Comparison of ENCODE assay signal across 25 cellular contexts in the genomic region with DNA sequence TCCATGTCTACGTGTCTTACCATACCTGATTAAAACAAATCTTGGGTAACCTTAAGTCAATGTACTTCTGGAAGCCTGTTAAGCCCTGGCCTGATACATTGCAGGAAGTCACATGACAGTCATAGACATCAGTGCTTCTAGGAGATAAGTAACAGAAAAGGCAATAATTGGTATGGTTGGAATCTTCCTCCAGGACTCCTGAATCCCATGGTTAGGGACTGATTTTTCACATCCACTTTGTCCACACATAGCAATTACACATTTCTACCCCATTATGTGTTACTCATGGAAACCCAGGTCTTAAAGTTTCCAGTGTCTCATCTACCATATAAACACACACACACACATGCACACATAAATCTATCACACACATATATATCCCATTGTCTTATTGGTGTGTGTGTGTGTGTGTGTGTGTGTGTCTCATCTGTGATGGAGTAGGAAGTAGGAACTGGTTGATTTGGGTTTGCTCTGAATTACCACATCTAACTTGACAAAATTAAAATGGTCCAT.
DNase-seq lines count a peak whose midpoint lies in the region; ATAC-seq and TF ChIP-seq lines count a peak whose summit lies in the region.
"Had no signal": no experiment of that assay in that cellular context is flagged by ENCODE, and none has a peak within 500 bp of the region (broad histone marks: within the 10 kb centered on the region; RNA-seq: fewer than 3 reads in every experiment).

No MANE protein-coding gene starts in this region.

- POLR2A ChIA-PET in activated CD8-positive, alpha-beta T cell treated with anti-CD3 and anti-CD28 coated beads, Interleukin-2, amount 10 ng/mL, durations not matched to agents 7 days and 5 days (lab: Charles Lee) = no interaction called here

- peaks cover 21% of the 10 kb centered on the region for H3K36me3 Mint-ChIP-seq in activated CD4-positive, alpha-beta T cell treated with anti-CD3 and anti-CD28 coated beads, Interleukin-2, amount 10 ng/mL, durations not matched to agents 24 days and 14 days (ENCODE audit: low read depth)
- H3K36me3 Mint-ChIP-seq in activated CD8-positive, alpha-beta T cell treated with anti-CD3 and anti-CD28 coated beads, Interleukin-2, amount 10 ng/mL, durations not matched to agents 7 days and 5 days (ENCODE audit: low read depth) = peaks cover 44% of the 10 kb centered on the region
- no peaks in the 10 kb centered on the region for H3K36me3 Mint-ChIP-seq in natural killer cell
- H3K36me3 Mint-ChIP-seq: mesothelial cell of epicardium had no signal

- TF ChIP-seq POLR2A in Peyer's patch (IDR thresholded peaks at IDR 0.05) = no peak

- H3K4me1 Mint-ChIP-seq in activated CD4-positive, alpha-beta T cell treated with anti-CD3 and anti-CD28 coated beads, Interleukin-2, amount 10 ng/mL, durations not matched to agents 24 days and 14 days = peaks cover 41% of the 10 kb centered on the region
- H3K4me1 Mint-ChIP-seq in activated CD8-positive, alpha-beta T cell treated with anti-CD3 and anti-CD28 coated beads, Interleukin-2, amount 10 ng/mL, durations not matched to agents 7 days and 5 days (ENCODE audit: low read depth) = peaks cover 52% of the 10 kb centered on the region
- peaks cover 37 to 44% of the 10 kb centered on the region in 2 donors for H3K4me1 Mint-ChIP-seq in natural killer cell
- H3K4me1 Mint-ChIP-seq: B cell, mesothelial cell of epicardium had no signal

- no peak overlapping the region for H3K4me3 ChIP-seq in Peyer's patch
- H3K4me3 ChIP-seq: ascending aorta, skin epidermis, uterus had no signal

- H3K36me3 ChIP-seq in KOPT-K1 (ENCODE audit: insufficient read depth, low read length) = no peaks in the 10 kb centered on the region
- no peaks in the 10 kb centered on the region for H3K36me3 ChIP-seq in Peyer's patch
- H3K36me3 ChIP-seq: ascending aorta, neutrophil, uterus had no signal

- no peak for DNase-seq in activated CD4-positive, alpha-beta T cell treated with anti-CD3 and anti-CD28 coated beads, Interleukin-2, amount 10 ng/mL, durations not matched to agents 24 days and 14 days
- no peak for DNase-seq in activated CD4-positive, alpha-beta T cell treated with anti-CD3 and anti-CD28 coated beads for 1 hour
- DNase-seq in activated CD8-positive, alpha-beta T cell treated with anti-CD3 and anti-CD28 coated beads, Interleukin-2, amount 10 ng/mL, durations not matched to agents 7 days and 5 days = no peak
- DNase-seq in natural killer cell = no peak
- no peak for DNase-seq in Peyer's patch
- no peak for DNase-seq in HuH-7.5 (ENCODE audit: low spot score)
- DNase-seq: 8988T; activated CD4-positive, alpha-beta T cell treated with anti-CD3 and anti-CD28 coated beads, Interleukin-2, amount 50 U/mL, for 1 hour; effector CD4-positive, alpha-beta T cell; left cardiac atrium; MM.1S; NCI-H146; NCI-H82; stimulated activated CD4-positive, alpha-beta T cell treated with anti-CD3 and anti-CD28 coated beads, Interleukin-4, amount 100 ng/mL, for 1 hour; uterus had no signal

- peak overlapping the region; percentile 54 for H3K27ac ChIP-seq in KOPT-K1 (ENCODE audit: low read depth, low read length, poor library complexity, severe bottlenecking)
- H3K27ac ChIP-seq in Peyer's patch = no peak overlapping the region
- H3K27ac ChIP-seq: ascending aorta, neutrophil, skin epidermis, uterus had no signal

- no peaks in the 10 kb centered on the region for H3K27me3 ChIP-seq in Peyer's patch
- H3K27me3 ChIP-seq: ascending aorta, neutrophil, uterus had no signal

- peaks cover 33% of the 10 kb centered on the region for H3K9me3 Mint-ChIP-seq in activated CD4-positive, alpha-beta T cell treated with anti-CD3 and anti-CD28 coated beads, Interleukin-2, amount 10 ng/mL, durations not matched to agents 24 days and 14 days
- H3K9me3 Mint-ChIP-seq in activated CD8-positive, alpha-beta T cell treated with anti-CD3 and anti-CD28 coated beads, Interleukin-2, amount 10 ng/mL, durations not matched to agents 7 days and 5 days (ENCODE audit: insufficient read depth) = peaks cover 25% of the 10 kb centered on the region
- H3K9me3 Mint-ChIP-seq in natural killer cell = peaks cover 2 to 3% of the 10 kb centered on the region in 2 donors

- peak overlapping the region; percentile 84 for H3K27ac Mint-ChIP-seq in activated CD4-positive, alpha-beta T cell treated with anti-CD3 and anti-CD28 coated beads, Interleukin-2, amount 10 ng/mL, durations not matched to agents 24 days and 14 days
- peak overlapping the region; percentile 88 for H3K27ac Mint-ChIP-seq in activated CD8-positive, alpha-beta T cell treated with anti-CD3 and anti-CD28 coated beads, Interleukin-2, amount 10 ng/mL, durations not matched to agents 7 days and 5 days
- peak overlapping the region; percentile 72 to 81 for H3K27ac Mint-ChIP-seq in natural killer cell
- H3K27ac Mint-ChIP-seq: B cell, mesothelial cell of epicardium had no signal

- peak overlapping the region; percentile 68 for H3K4me3 Mint-ChIP-seq in activated CD4-positive, alpha-beta T cell treated with anti-CD3 and anti-CD28 coated beads, Interleukin-2, amount 10 ng/mL, durations not matched to agents 24 days and 14 days
- peak overlapping the region; percentile 34 for H3K4me3 Mint-ChIP-seq in activated CD8-positive, alpha-beta T cell treated with anti-CD3 and anti-CD28 coated beads, Interleukin-2, amount 10 ng/mL, durations not matched to agents 7 days and 5 days
- peak overlapping the region; percentile 85 for H3K4me3 Mint-ChIP-seq in natural killer cell
- H3K4me3 Mint-ChIP-seq: B cell, mesothelial cell of epicardium had no signal

- H3K27me3 Mint-ChIP-seq in activated CD4-positive, alpha-beta T cell treated with anti-CD3 and anti-CD28 coated beads, Interleukin-2, amount 10 ng/mL, durations not matched to agents 24 days and 14 days = no peaks in the 10 kb centered on the region
- no peaks in the 10 kb centered on the region for H3K27me3 Mint-ChIP-seq in activated CD8-positive, alpha-beta T cell treated with anti-CD3 and anti-CD28 coated beads, Interleukin-2, amount 10 ng/mL, durations not matched to agents 7 days and 5 days (ENCODE audit: low read depth)
- H3K27me3 Mint-ChIP-seq in natural killer cell (ENCODE audit: low read depth in 2 of 2) = no peaks in the 10 kb centered on the region

- CTCF ChIA-PET in activated CD8-positive, alpha-beta T cell treated with anti-CD3 and anti-CD28 coated beads, Interleukin-2, amount 10 ng/mL, durations not matched to agents 7 days and 5 days (lab: Charles Lee) = interaction anchor here (1.3 kb wide), 2 partner anchors 10 to 113 kb away, joined by 3 to 4 read pairs; no protein-coding TSS in a partner anchor

- peak; percentile 73 for ATAC-seq in activated CD8-positive, alpha-beta T cell treated with anti-CD3 and anti-CD28 coated beads, Interleukin-2, amount 10 ng/mL, durations not matched to agents 7 days and 5 days
- ATAC-seq in natural killer cell (peak in 1 of 3 donors; percentile 67), HG03469 (IDR thresholded peaks at IDR 0.05; ENCODE audit: unreplicated experiment) (no peak)
- ATAC-seq: esophagus mucosa, HCT116, left cardiac atrium, Panc1 had no signal

- TF ChIP-seq CTCF in natural killer cell (IDR thresholded peaks at IDR 0.05) (no peak), Peyer's patch (IDR thresholded peaks at IDR 0.05) (no peak)

- peaks cover 8% of the 10 kb centered on the region for H3K9me3 ChIP-seq in KOPT-K1 (ENCODE audit: insufficient read depth, low read length, poor library complexity, severe bottlenecking)
- no peaks in the 10 kb centered on the region for H3K9me3 ChIP-seq in Peyer's patch
- H3K9me3 ChIP-seq: ascending aorta, neutrophil, uterus had no signal

- intact Hi-C loops in activated CD4-positive, alpha-beta T cell treated with anti-CD3 and anti-CD28 coated beads, Interleukin-2, amount 10 ng/mL, durations not matched to agents 24 days and 14 days (cut with micrococcal nuclease) = loop anchor here (1.0 to 2.0 kb wide), 2 partner anchors 10 to 91 kb away; no protein-coding TSS in a partner anchor
- intact Hi-C loops in natural killer cell (cut with micrococcal nuclease) = no loop called here

- no peaks in the 10 kb centered on the region for H3K4me1 ChIP-seq in Peyer's patch
- H3K4me1 ChIP-seq: ascending aorta, uterus had no signal

Comparison
In these comparisons a context has a peak if more than half of its experiments do, and no peak if none do; other contexts are left out.
1. H3K4me3 Mint-ChIP-seq: peak in every context shown above with its lines; median percentile 85 in natural killer cell; 68 in activated CD4-positive, alpha-beta T cell treated with anti-CD3 and anti-CD28 coated beads, Interleukin-2, amount 10 ng/mL, durations not matched to agents 24 days and 14 days; 34 in activated CD8-positive, alpha-beta T cell treated with anti-CD3 and anti-CD28 coated beads, Interleukin-2, amount 10 ng/mL, durations not matched to agents 7 days and 5 days.